Comparison of ENCODE assay signal across 8 cellular contexts in the genomic region with DNA sequence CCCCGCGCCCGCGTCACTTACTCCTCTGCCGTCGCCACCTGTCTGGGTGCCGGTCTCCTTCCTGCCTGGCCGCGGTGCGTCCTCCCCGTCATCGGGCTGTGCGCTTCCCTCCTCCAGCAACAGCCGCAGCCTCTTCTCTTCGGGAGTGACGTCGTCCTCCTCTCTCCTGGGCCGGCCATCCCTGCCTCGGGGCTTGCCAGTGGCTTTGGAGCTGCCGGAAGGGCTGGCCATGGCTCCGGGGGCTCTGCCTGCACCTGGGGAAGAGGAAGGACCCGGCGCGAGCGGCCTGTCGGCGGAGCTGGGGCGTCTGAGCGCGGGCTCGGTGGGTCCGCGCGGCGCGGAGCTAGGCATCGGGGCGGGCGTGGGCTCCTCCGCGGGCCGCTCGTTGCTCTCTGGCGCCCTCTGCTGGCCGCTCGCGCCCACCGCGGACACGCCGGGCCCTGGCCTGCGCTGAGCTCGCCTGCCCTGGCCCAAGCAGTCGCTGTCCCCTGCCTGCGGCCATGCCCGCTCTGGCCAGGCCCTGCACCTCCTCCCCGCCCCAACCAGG. TPM values are rescaled to one million over a fixed set of nuclear protein-coding genes. Genes with fewer than 3 reads are reported as not detected.
DNase-seq lines count a peak whose midpoint lies in the region; ATAC-seq, FAIRE-seq and TF ChIP-seq lines count a peak whose summit lies in the region.
"Not testable (repeated sequence)": the region's sequence is repeated elsewhere in the genome, so short reads cannot be mapped to it uniquely, and the experiment has no call there.

No MANE protein-coding gene starts in this region.

- CTCF ChIA-PET in activated CD8-positive, alpha-beta memory T cell treated with anti-CD3 and anti-CD28 coated beads, Interleukin-2, amount 10 ng/mL, durations not matched to agents 7 days and 5 days (lab: Charles Lee): interaction anchor here (0.6 to 1.6 kb wide), 13 partner anchors 13 to 372 kb away, joined by 3 to 15 read pairs (median 4); partner anchors contain the start of genes GSTP1 and NUDT8

- peaks cover 62% of the 10 kb centered on the region for H3K27me3 Mint-ChIP-seq in activated CD8-positive, alpha-beta memory T cell treated with anti-CD3 and anti-CD28 coated beads, Interleukin-2, amount 10 ng/mL, durations not matched to agents 7 days and 5 days

- peak; percentile 88 for ATAC-seq in activated CD8-positive, alpha-beta memory T cell treated with anti-CD3 and anti-CD28 coated beads, Interleukin-2, amount 10 ng/mL, durations not matched to agents 7 days and 5 days

- not testable (repeated sequence) for H3K9me3 Mint-ChIP-seq in activated CD8-positive, alpha-beta memory T cell treated with anti-CD3 and anti-CD28 coated beads, Interleukin-2, amount 10 ng/mL, durations not matched to agents 7 days and 5 days (ENCODE audit: low read depth)

- peak overlapping the region; percentile 67 for H3K4me3 Mint-ChIP-seq in activated CD8-positive, alpha-beta memory T cell treated with anti-CD3 and anti-CD28 coated beads, Interleukin-2, amount 10 ng/mL, durations not matched to agents 7 days and 5 days

- not testable (repeated sequence) for H3K4me1 Mint-ChIP-seq in activated CD8-positive, alpha-beta memory T cell treated with anti-CD3 and anti-CD28 coated beads, Interleukin-2, amount 10 ng/mL, durations not matched to agents 7 days and 5 days

- TF ChIP-seq CTCF in LNCaP clone FGC (IDR thresholded peaks at IDR 0.05; ENCODE audit: control insufficient read depth, extremely low read depth, insufficient read depth) (peak; percentile 90), coronary artery (IDR thresholded peaks at IDR 0.05) (peak; percentile 78)

- not testable (repeated sequence) for FAIRE-seq in RCC 7860 (lab: Jason Lieb, UNC)

- peak overlapping the region; percentile 48 for H3K4me3 ChIP-seq in LNCaP clone FGC (ENCODE audit: low read depth, low read length)
- H3K4me3 ChIP-seq in coronary artery: peak overlapping the region; percentile 84

- DNase-seq in Daoy (ENCODE audit: low read depth): peak; percentile 73
- not testable (repeated sequence) for DNase-seq in LNCaP clone FGC (ENCODE audit: low read depth)
- DNase-seq in RCC 7860 (ENCODE audit: low spot score): peak; percentile 10
- peak; percentile 72 for DNase-seq in activated CD8-positive, alpha-beta memory T cell treated with anti-CD3 and anti-CD28 coated beads, Interleukin-2, amount 10 ng/mL, durations not matched to agents 7 days and 5 days
- DNase-seq in coronary artery (ENCODE audit: low spot score): peak; percentile 76
- DNase-seq in iPS-NIHi7 (ENCODE audit: extremely low spot score): peak; percentile 88
- DNase-seq in putamen (ENCODE audit: low spot score): peak; percentile 34
- peak; percentile 72 for DNase-seq in superior temporal gyrus (ENCODE audit: extremely low spot score)

- peak overlapping the region in 1 of 2 donors; percentile 37 for H3K27ac ChIP-seq in coronary artery

- not testable (repeated sequence) for H3K27ac Mint-ChIP-seq in activated CD8-positive, alpha-beta memory T cell treated with anti-CD3 and anti-CD28 coated beads, Interleukin-2, amount 10 ng/mL, durations not matched to agents 7 days and 5 days

- not testable (repeated sequence) for H3K36me3 Mint-ChIP-seq in activated CD8-positive, alpha-beta memory T cell treated with anti-CD3 and anti-CD28 coated beads, Interleukin-2, amount 10 ng/mL, durations not matched to agents 7 days and 5 days

RNA-seq across cellular contexts. Expression of gene UNC93B1, which starts 48.4 kb away (rescaled TPM):
- 11.7 and 26.5 TPM in 2 replicates for total RNA-seq in Daoy (2014; rRNA removed; shearing (Covaris generic))
- total RNA-seq in activated CD8-positive, alpha-beta memory T cell treated with anti-CD3 and anti-CD28 coated beads, Interleukin-2, amount 10 ng/mL, durations not matched to agents 7 days and 5 days: 10 to 100 TPM; 20.0 to 48.9 TPM

RNA-seq across cellular contexts. Expression of gene ALDH3B1, which starts 54.6 kb away (rescaled TPM):
- 5.8 and 8.2 TPM in 2 replicates for total RNA-seq in Daoy (2014; rRNA removed; shearing (Covaris generic))
- not detected for total RNA-seq in activated CD8-positive, alpha-beta memory T cell treated with anti-CD3 and anti-CD28 coated beads, Interleukin-2, amount 10 ng/mL, durations not matched to agents 7 days and 5 days
